Comparison of ENCODE assay signal across 17 cellular contexts in the genomic region with DNA sequence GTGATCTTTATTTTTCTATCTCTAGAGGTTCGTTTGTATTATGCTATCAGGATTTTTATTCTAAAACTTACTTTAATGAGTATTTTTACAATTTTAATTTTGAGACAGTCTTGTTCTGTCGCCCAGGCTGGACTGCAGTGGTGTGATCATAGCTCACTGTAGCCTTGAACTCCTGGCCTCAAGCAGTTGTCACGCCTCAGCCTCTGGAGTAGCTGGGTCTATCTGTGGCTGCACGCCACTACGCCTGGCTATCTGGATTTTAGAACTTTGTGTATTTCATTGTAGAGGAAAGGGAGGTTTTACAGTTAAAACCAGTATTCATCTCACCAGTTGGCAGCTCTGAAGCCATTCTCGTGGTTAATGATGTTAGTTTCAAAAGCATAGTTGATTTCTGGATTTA.
"Had no signal": no experiment of that assay in that cellular context is flagged by ENCODE, and none has a peak within 500 bp of the region (broad histone marks: within the 10 kb centered on the region; RNA-seq: fewer than 3 reads in every experiment).

No MANE protein-coding gene starts in this region.

- DNase-seq: activated B cell treated with CpG ODN at 0.5 μM for 24 hours; activated CD4-positive, alpha-beta T cell treated with anti-CD3 and anti-CD28 coated beads, Interleukin-2, amount 10 ng/mL, durations not matched to agents 7 days and 5 days; colonic mucosa; kidney; left ventricle myocardium superior; mesenchymal stem cell; retina; SK-N-SH; stimulated activated CD4-positive, alpha-beta T cell treated with anti-CD3 and anti-CD28 coated beads, Interleukin-4, amount 100 ng/mL, for 4 hours; tibial artery had no signal

- H3K9me3 Mint-ChIP-seq: activated B cell treated with CpG ODN at 0.5 μM for 24 hours; activated CD4-positive, alpha-beta T cell treated with anti-CD3 and anti-CD28 coated beads, Interleukin-2, amount 10 ng/mL, durations not matched to agents 7 days and 5 days; neural crest cell had no signal

- FAIRE-seq: frontal cortex, kidney had no signal

- H3K4me3 Mint-ChIP-seq: activated B cell treated with CpG ODN at 0.5 μM for 24 hours; activated CD4-positive, alpha-beta T cell treated with anti-CD3 and anti-CD28 coated beads, Interleukin-2, amount 10 ng/mL, durations not matched to agents 7 days and 5 days; neural crest cell had no signal

- H3K27me3 ChIP-seq: ascending aorta, colonic mucosa, hepatocyte, ovary, tibial artery, vagina had no signal

- H3K27me3 Mint-ChIP-seq: activated B cell treated with CpG ODN at 0.5 μM for 24 hours; activated CD4-positive, alpha-beta T cell treated with anti-CD3 and anti-CD28 coated beads, Interleukin-2, amount 10 ng/mL, durations not matched to agents 7 days and 5 days had no signal

- H3K36me3 ChIP-seq: ovary had no signal

- H3K27ac Mint-ChIP-seq: activated B cell treated with CpG ODN at 0.5 μM for 24 hours; activated CD4-positive, alpha-beta T cell treated with anti-CD3 and anti-CD28 coated beads, Interleukin-2, amount 10 ng/mL, durations not matched to agents 7 days and 5 days had no signal

- H3K4me1 ChIP-seq: colonic mucosa had no signal

- H3K27ac ChIP-seq: ascending aorta, colonic mucosa, hepatocyte, ovary, skin epidermis, tibial artery, vagina had no signal

- ATAC-seq: left ventricle myocardium superior had no signal

- H3K9me3 ChIP-seq: ascending aorta, colonic mucosa, ovary, SK-N-SH, tibial artery, vagina had no signal

- H3K4me3 ChIP-seq: ascending aorta, colonic mucosa, hepatocyte, ovary, skin epidermis, tibial artery, vagina had no signal
